ENCODE assay signal across 8 cellular contexts in the genomic region with DNA sequence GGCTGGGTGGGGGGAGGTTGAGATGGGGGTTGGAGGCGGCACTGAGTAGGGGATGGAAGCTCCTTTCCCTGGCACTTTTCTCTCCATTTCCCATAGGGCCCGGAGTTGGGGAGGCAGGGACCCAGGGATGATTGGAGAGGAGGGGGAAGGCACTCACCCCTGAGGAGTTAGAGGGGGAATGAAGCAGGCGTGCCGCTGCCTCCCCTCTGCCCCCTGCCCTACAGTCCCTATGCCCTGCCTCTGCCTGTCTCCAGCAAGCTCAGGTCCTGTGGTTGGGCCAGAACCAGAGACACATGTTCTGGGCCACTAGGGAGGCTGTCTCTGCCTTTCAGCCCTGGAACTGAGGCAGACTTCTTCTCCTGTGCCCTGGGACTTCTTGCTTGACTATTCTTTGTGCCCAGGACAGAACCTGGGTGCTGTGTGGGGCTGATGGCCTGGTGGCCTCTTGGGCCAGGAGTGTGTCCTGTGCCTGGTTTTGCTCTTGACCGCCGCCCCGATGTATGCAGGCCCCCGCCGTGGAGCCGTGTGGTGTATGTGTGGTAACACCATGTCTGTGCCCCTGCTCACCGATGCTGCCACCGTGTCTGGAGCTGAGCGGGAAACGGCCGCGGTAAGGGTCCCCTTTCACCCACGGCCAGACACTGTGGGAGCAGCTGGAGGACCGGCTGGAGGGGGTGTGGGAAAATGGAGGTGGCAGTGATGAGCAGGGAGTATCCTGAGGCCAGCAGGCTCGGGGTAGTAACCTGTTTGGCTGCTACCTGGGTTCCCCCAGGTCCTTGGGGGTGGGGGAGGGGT. TPM values are rescaled to one million over a fixed set of nuclear protein-coding genes. Genes with fewer than 3 reads are reported as not detected.
A peak's percentile ranks its signal among the peaks of the same experiment; 100 is the strongest.
DNase-seq lines count a peak whose midpoint lies in the region; ATAC-seq lines count a peak whose summit lies in the region.

No MANE protein-coding gene starts in this region.

- ATAC-seq in HG03439 (IDR thresholded peaks at IDR 0.05; ENCODE audit: unreplicated experiment) (no peak), GM21381 (IDR thresholded peaks at IDR 0.05; ENCODE audit: unreplicated experiment) (no peak)

- H3K9me3 Mint-ChIP-seq in activated CD4-positive, alpha-beta T cell treated with anti-CD3 and anti-CD28 coated beads, Interleukin-2, amount 10 ng/mL, durations not matched to agents 7 days and 5 days = no peaks in the 10 kb centered on the region
- H3K9me3 Mint-ChIP-seq in activated naive CD8-positive, alpha-beta T cell (ENCODE audit: low read depth) = no peaks in the 10 kb centered on the region

- peaks cover 29% of the 10 kb centered on the region for H3K36me3 Mint-ChIP-seq in activated CD4-positive, alpha-beta T cell treated with anti-CD3 and anti-CD28 coated beads, Interleukin-2, amount 10 ng/mL, durations not matched to agents 7 days and 5 days (ENCODE audit: low read depth)
- H3K36me3 Mint-ChIP-seq in activated naive CD8-positive, alpha-beta T cell = peaks cover 3% of the 10 kb centered on the region

- H3K36me3 ChIP-seq in iPS-20b (ENCODE audit: insufficient read depth, low read depth, low read length) = peaks cover 53% of the 10 kb centered on the region
- peaks cover 6 to 7% of the 10 kb centered on the region in 2 donors for H3K36me3 ChIP-seq in stomach smooth muscle (ENCODE audit: control insufficient read depth in 2 of 2, insufficient read depth in 2 of 2, low read length in 2 of 2)

- H3K27me3 ChIP-seq in iPS-20b (ENCODE audit: insufficient read depth, low read length) = no peaks in the 10 kb centered on the region
- H3K27me3 ChIP-seq in stomach smooth muscle (ENCODE audit: control insufficient read depth in 1 of 2, insufficient read depth in 2 of 2, low read length in 2 of 2) = no peaks in the 10 kb centered on the region

- POLR2A ChIA-PET in activated CD4-positive, alpha-beta T cell treated with anti-CD3 and anti-CD28 coated beads, Interleukin-2, amount 10 ng/mL, durations not matched to agents 7 days and 5 days (lab: Charles Lee) = interaction anchor here (1.5 kb wide), 1 partner anchor 15 kb away, joined by 3 read pairs; the partner anchor contains the start of gene PITHD1

- peak overlapping the region; percentile 99 for H3K4me3 Mint-ChIP-seq in activated CD4-positive, alpha-beta T cell treated with anti-CD3 and anti-CD28 coated beads, Interleukin-2, amount 10 ng/mL, durations not matched to agents 7 days and 5 days
- H3K4me3 Mint-ChIP-seq in activated naive CD8-positive, alpha-beta T cell = peak overlapping the region; percentile 99

- H3K4me1 ChIP-seq in iPS-20b (ENCODE audit: insufficient read depth, low read length) (no peaks in the 10 kb centered on the region; the same call in 1 of the 2 replicates), stomach smooth muscle (ENCODE audit: control insufficient read depth, insufficient read depth, low read length) (peaks cover 34% of the 10 kb centered on the region)

- no peaks in the 10 kb centered on the region for H3K27me3 Mint-ChIP-seq in activated CD4-positive, alpha-beta T cell treated with anti-CD3 and anti-CD28 coated beads, Interleukin-2, amount 10 ng/mL, durations not matched to agents 7 days and 5 days
- no peaks in the 10 kb centered on the region for H3K27me3 Mint-ChIP-seq in activated naive CD8-positive, alpha-beta T cell

- peak overlapping the region; percentile 92; the same call in 1 of the 2 replicates for H3K9ac ChIP-seq in iPS-20b (ENCODE audit: low read depth, low read length)
- peak overlapping the region in 1 of 2 donors; percentile 42 for H3K9ac ChIP-seq in stomach smooth muscle (ENCODE audit: low read length in 2 of 2)

- CTCF ChIA-PET in activated CD4-positive, alpha-beta T cell treated with anti-CD3 and anti-CD28 coated beads, Interleukin-2, amount 10 ng/mL, durations not matched to agents 7 days and 5 days (lab: Charles Lee) = interaction anchor here (1.1 to 1.5 kb wide), 3 partner anchors 15 to 253 kb away, joined by 3 to 9 read pairs (median 4); partner anchors contain the start of gene PITHD1

- no peak for DNase-seq in activated CD4-positive, alpha-beta T cell treated with anti-CD3 and anti-CD28 coated beads, Interleukin-2, amount 10 ng/mL, durations not matched to agents 7 days and 5 days
- DNase-seq in activated CD4-positive, alpha-beta T cell treated with anti-CD3 and anti-CD28 coated beads, Interleukin-2, amount 50 U/mL, for 4 hours = no peak
- no peak for DNase-seq in foreskin melanocyte

- H3K27ac ChIP-seq in iPS-20b (ENCODE audit: low read length) = peak overlapping the region; percentile 71
- H3K27ac ChIP-seq in stomach smooth muscle (ENCODE audit: low read length) = no peak overlapping the region

- H3K4me3 ChIP-seq in iPS-20b (ENCODE audit: low read length) = peak overlapping the region; percentile 93
- H3K4me3 ChIP-seq in stomach smooth muscle (ENCODE audit: low read length in 2 of 2) = peak overlapping the region; percentile 69 to 93

- H3K27ac Mint-ChIP-seq in activated CD4-positive, alpha-beta T cell treated with anti-CD3 and anti-CD28 coated beads, Interleukin-2, amount 10 ng/mL, durations not matched to agents 7 days and 5 days = peak overlapping the region; percentile 98
- no peak overlapping the region for H3K27ac Mint-ChIP-seq in activated naive CD8-positive, alpha-beta T cell

- peaks cover 29% of the 10 kb centered on the region for H3K4me1 Mint-ChIP-seq in activated CD4-positive, alpha-beta T cell treated with anti-CD3 and anti-CD28 coated beads, Interleukin-2, amount 10 ng/mL, durations not matched to agents 7 days and 5 days
- H3K4me1 Mint-ChIP-seq in activated naive CD8-positive, alpha-beta T cell (ENCODE audit: low read depth) = peaks cover 19% of the 10 kb centered on the region

- H3K9me3 ChIP-seq in iPS-20b (ENCODE audit: insufficient read depth, low read depth, low read length) = no peaks in the 10 kb centered on the region
- H3K9me3 ChIP-seq in stomach smooth muscle (ENCODE audit: control insufficient read depth in 2 of 2, low read length in 2 of 2) = no peaks in the 10 kb centered on the region

RNA-seq across cellular contexts. Expression of gene LYPLA2, which starts 1.4 kb away (rescaled TPM):
- 10 to 100 TPM; 73.2 to 75.9 TPM for total RNA-seq in activated CD4-positive, alpha-beta T cell treated with anti-CD3 and anti-CD28 coated beads, Interleukin-2, amount 10 ng/mL, durations not matched to agents 7 days and 5 days

RNA-seq across cellular contexts. Expression of gene GALE, which starts 8.2 kb away (rescaled TPM):
- total RNA-seq in activated CD4-positive, alpha-beta T cell treated with anti-CD3 and anti-CD28 coated beads, Interleukin-2, amount 10 ng/mL, durations not matched to agents 7 days and 5 days = 10 to 100 TPM; 14.5 to 17.4 TPM

RNA-seq across cellular contexts. Expression of gene PITHD1, which starts 14.1 kb away (rescaled TPM):
- total RNA-seq in activated CD4-positive, alpha-beta T cell treated with anti-CD3 and anti-CD28 coated beads, Interleukin-2, amount 10 ng/mL, durations not matched to agents 7 days and 5 days = 10 to 100 TPM; 54.3 to 55.3 TPM

RNA-seq across cellular contexts. Expression of gene HMGCL, which starts 32.9 kb away (rescaled TPM):
- 10 to 100 TPM; 22.1 to 25.2 TPM for total RNA-seq in activated CD4-positive, alpha-beta T cell treated with anti-CD3 and anti-CD28 coated beads, Interleukin-2, amount 10 ng/mL, durations not matched to agents 7 days and 5 days

RNA-seq across cellular contexts. Expression of gene ELOA, which starts 49.1 kb away (rescaled TPM):
- total RNA-seq in activated CD4-positive, alpha-beta T cell treated with anti-CD3 and anti-CD28 coated beads, Interleukin-2, amount 10 ng/mL, durations not matched to agents 7 days and 5 days = 10 to 100 TPM; 29.8 to 33.5 TPM
